11 cellular contexts compared by ENCODE assay signal in the genomic region with DNA sequence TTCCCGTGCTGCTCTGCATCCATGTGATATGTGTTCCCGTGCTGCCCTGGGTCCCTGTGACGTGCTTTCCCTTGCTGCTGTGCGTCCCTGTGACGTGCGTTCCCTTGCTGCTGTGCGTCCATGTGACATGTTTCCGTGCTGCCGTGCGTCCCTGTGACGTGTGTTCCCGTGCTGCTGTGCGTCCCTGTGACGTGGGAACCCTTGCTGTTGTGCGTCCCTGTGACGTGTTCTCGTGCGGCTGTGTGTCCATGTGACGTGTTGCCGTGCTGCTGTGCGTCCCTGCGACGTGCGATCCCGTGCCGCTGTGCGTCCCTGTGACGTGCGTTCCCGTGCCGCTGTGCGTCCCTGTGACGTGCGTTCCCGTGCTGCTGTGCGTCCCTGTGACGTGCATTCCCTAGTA.
"Had no signal": no experiment of that assay in that cellular context is flagged by ENCODE, and none has a peak within 500 bp of the region (broad histone marks: within the 10 kb centered on the region; RNA-seq: fewer than 3 reads in every experiment).

No MANE protein-coding gene starts in this region.

- DNase-seq: activated CD8-positive, alpha-beta memory T cell treated with anti-CD3 and anti-CD28 coated beads, Interleukin-2, amount 50 U/mL, for 4 hours; colonic mucosa; effector CD4-positive, alpha-beta T cell; heart right ventricle; mammary epithelial cell; retina had no signal

- H3K27me3 Mint-ChIP-seq: activated CD4-positive, alpha-beta memory T cell treated with anti-CD3 and anti-CD28 coated beads for 36 hours had no signal

- H3K4me3 ChIP-seq: colonic mucosa, heart right ventricle, skin epidermis, tibial nerve, vagina had no signal

- H3K4me3 Mint-ChIP-seq: activated CD4-positive, alpha-beta memory T cell treated with anti-CD3 and anti-CD28 coated beads for 36 hours; activated T-helper 1 cell treated with anti-CD3 and anti-CD28 coated beads, Interleukin-12 subunit alpha, Interleukin-12 subunit beta, Interleukin-2, Interleukin-4 antibody, amounts not matched to agents 30 ng/mL and 10 ng/mL and 1 ng/mL, durations not matched to agents 14 hours and 24 hours and 36 hours had no signal

- ATAC-seq: heart right ventricle had no signal

- H3K27ac Mint-ChIP-seq: activated CD4-positive, alpha-beta memory T cell treated with anti-CD3 and anti-CD28 coated beads for 36 hours had no signal

- H3K9me3 Mint-ChIP-seq: activated CD4-positive, alpha-beta memory T cell treated with anti-CD3 and anti-CD28 coated beads for 36 hours; activated T-helper 1 cell treated with anti-CD3 and anti-CD28 coated beads, Interleukin-12 subunit alpha, Interleukin-12 subunit beta, Interleukin-2, Interleukin-4 antibody, amounts not matched to agents 30 ng/mL and 10 ng/mL and 1 ng/mL, durations not matched to agents 14 hours and 24 hours and 36 hours had no signal
